ENCODE assay signal across 9 cellular contexts in genomic region chr12:55935742-55936151, GRCh38. TPM values are rescaled to one million over a fixed set of nuclear protein-coding genes. Genes with fewer than 3 reads are reported as not detected.
DNase-seq lines count a peak whose midpoint lies in the region; ATAC-seq and TF ChIP-seq lines count a peak whose summit lies in the region.
"Had no signal": no experiment of that assay in that cellular context is flagged by ENCODE, and none has a peak within 500 bp of the region (broad histone marks: within the 10 kb centered on the region; RNA-seq: fewer than 3 reads in every experiment).

No MANE protein-coding gene starts in this region.

- TF ChIP-seq CTCF in coronary artery (IDR thresholded peaks at IDR 0.05), result no peak
- no peak for TF ChIP-seq CTCF in GM13977 (IDR thresholded peaks at IDR 0.05; ENCODE audit: extremely low read depth, insufficient read depth, missing control alignments)

- H3K4me1 ChIP-seq in muscle layer of duodenum (ENCODE audit: control insufficient read depth in 1 of 2, insufficient read depth in 2 of 2, low read length in 2 of 2), result peaks cover 12 to 18% of the 10 kb centered on the region in 2 donors
- peaks cover 2% of the 10 kb centered on the region for H3K4me1 ChIP-seq in urinary bladder (ENCODE audit: insufficient read depth)

- ATAC-seq in HG03095 (IDR thresholded peaks at IDR 0.05; ENCODE audit: unreplicated experiment) (no peak), GM18517 (IDR thresholded peaks at IDR 0.05; ENCODE audit: unreplicated experiment) (no peak)

- no peaks in the 10 kb centered on the region for H3K9me3 ChIP-seq in muscle layer of duodenum (ENCODE audit: control insufficient read depth in 1 of 2, low read length in 2 of 2)

- peak overlapping the region; percentile 54 for H3K4me3 ChIP-seq in coronary artery
- H3K4me3 ChIP-seq in muscle layer of duodenum (ENCODE audit: low read depth in 1 of 2, low read length in 2 of 2), result peak overlapping the region in 1 of 2 donors; percentile 9
- no peak overlapping the region for H3K4me3 ChIP-seq in urinary bladder (ENCODE audit: low read depth, low read length)

- peak overlapping the region in 1 of 2 donors; percentile 64 for H3K27ac ChIP-seq in coronary artery
- H3K27ac ChIP-seq in muscle layer of duodenum (ENCODE audit: low read length), result peak overlapping the region; percentile 13
- H3K27ac ChIP-seq in urinary bladder (ENCODE audit: low read depth), result peak overlapping the region; percentile 56

- WGBS in urinary bladder, result 39% methylated on average over 26 of the region's 26 CpGs

- peak; percentile 37 for DNase-seq in activated T-cell treated with anti-CD3 and anti-CD28 coated beads for 48 hours (ENCODE audit: low read depth)
- DNase-seq in activated T-cell treated with anti-CD3 and anti-CD28 coated beads for 4 hours, result no peak
- DNase-seq in coronary artery (ENCODE audit: low spot score), result no peak
- DNase-seq in GM13977 (ENCODE audit: low spot score), result no peak
- DNase-seq: NCI-H446 treated with DMSO at 0.1 percent for 48 hours had no signal

- in situ Hi-C loops in GM13977 (cut with MboI; ENCODE audit: low pct_unique_long_range_greater_than_20kb, low sequenced_read_pairs, unreplicated experiment), result no loop called here

- H3K36me3 ChIP-seq in muscle layer of duodenum (ENCODE audit: control insufficient read depth in 1 of 2, insufficient read depth in 2 of 2, low read length in 2 of 2) (peaks cover 0 to 8% of the 10 kb centered on the region in 2 donors), urinary bladder (ENCODE audit: insufficient read depth) (no peaks in the 10 kb centered on the region)

- H3K27me3 ChIP-seq in muscle layer of duodenum (ENCODE audit: low read depth, low read length), result no peaks in the 10 kb centered on the region

RNA-seq across cellular contexts. Expression of gene DGKA, which starts 4.8 kb away (rescaled TPM):
- total RNA-seq in urinary bladder, result 33.6 TPM
- 31.7 TPM for polyA plus RNA-seq in urinary bladder

RNA-seq across cellular contexts. Expression of gene PYM1, which starts 8.1 kb away (rescaled TPM):
- 20.1 TPM for total RNA-seq in urinary bladder
- polyA plus RNA-seq in urinary bladder, result 31.1 TPM

RNA-seq across cellular contexts. Expression of gene PMEL, which starts 30.1 kb away (rescaled TPM):
- total RNA-seq in urinary bladder, result 1.5 TPM
- 0.89 TPM for polyA plus RNA-seq in urinary bladder

RNA-seq across cellular contexts. Expression of gene CDK2, which starts 30.9 kb away (rescaled TPM):
- 32.3 TPM for total RNA-seq in urinary bladder
- 33.6 TPM for polyA plus RNA-seq in urinary bladder

RNA-seq across cellular contexts. Expression of gene RAB5B, which starts 38.1 kb away (rescaled TPM):
- 57.5 TPM for total RNA-seq in urinary bladder
- polyA plus RNA-seq in urinary bladder, result 114 TPM
